ENCODE assay signal across 9 cellular contexts in genomic region chr15:43235536-43235935, GRCh38. TPM values are rescaled to one million over a fixed set of nuclear protein-coding genes. Genes with fewer than 3 reads are reported as not detected.
"Had no signal": no experiment of that assay in that cellular context is flagged by ENCODE, and none has a peak within 500 bp of the region (broad histone marks: within the 10 kb centered on the region; RNA-seq: fewer than 3 reads in every experiment).

No MANE protein-coding gene starts in this region.

- H3K4me3 ChIP-seq: GM23338 had no signal

- H3K4me2 ChIP-seq: GM23338 had no signal

- ATAC-seq: GM23338, HCT116, HepG2 had no signal

- DNase-seq: H9, HFFc6 had no signal

- FAIRE-seq: H1, H54, HepG2 had no signal

RNA-seq across cellular contexts. Expression of gene EPB42, which starts 14.7 kb away (rescaled TPM):
- total RNA-seq: GM23338, H1, H9, HepG2, HFFc6, HT1080 had no signal
- polyA plus RNA-seq: GM23338, H1, HepG2, IgD-negative memory B cell had no signal

RNA-seq across cellular contexts. Expression of gene TGM5, which starts 31.2 kb away (rescaled TPM):
- total RNA-seq: GM23338, H1, H9, HFFc6 had no signal
- polyA plus RNA-seq: GM23338, H1, IgD-negative memory B cell had no signal
